18 cellular contexts compared by ENCODE assay signal in genomic region chr2:133138693-133139092, GRCh38.
DNase-seq lines count a peak whose midpoint lies in the region; ATAC-seq and TF ChIP-seq lines count a peak whose summit lies in the region.
"Had no signal": no experiment of that assay in that cellular context is flagged by ENCODE, and none has a peak within 500 bp of the region (broad histone marks: within the 10 kb centered on the region; RNA-seq: fewer than 3 reads in every experiment).

No MANE protein-coding gene starts in this region.

- H3K36me3 Mint-ChIP-seq in endodermal cell (ENCODE audit: low read depth), result no peaks in the 10 kb centered on the region
- H3K36me3 Mint-ChIP-seq in effector memory CD8-positive, alpha-beta T cell (ENCODE audit: insufficient read depth), result no peaks in the 10 kb centered on the region

- H3K36me3 ChIP-seq in endodermal cell (ENCODE audit: control insufficient read depth, insufficient read depth, low read length), result no peaks in the 10 kb centered on the region
- H3K36me3 ChIP-seq: MG63, Peyer's patch had no signal

- DNase-seq in HPDE6-E6E7 (ENCODE audit: extremely low spot score) (peak; percentile 70), endodermal cell (peak; percentile 56), iPS-NIHi7 (ENCODE audit: extremely low spot score) (peak; percentile 17), H4 (ENCODE audit: low spot score) (no peak)
- DNase-seq in effector memory CD8-positive, alpha-beta T cell, result no peak
- DNase-seq: ACHN, DMS53, MG63, NCI-H1092 treated with DMSO at 0.1 percent for 48 hours, NCI-H187, NCI-H226, NCI-H524 treated with DMSO at 0.1 percent for 48 hours, Peyer's patch had no signal

- H3K4me3 ChIP-seq in endodermal cell (ENCODE audit: low read length), result no peak overlapping the region
- H3K4me3 ChIP-seq: MG63, Peyer's patch had no signal

- H3K4me1 ChIP-seq in endodermal cell (ENCODE audit: control insufficient read depth, insufficient read depth, low read length), result peaks cover 4% of the 10 kb centered on the region
- H3K4me1 ChIP-seq: Caco-2, Peyer's patch had no signal

- peak overlapping the region; percentile 22 for H3K27ac Mint-ChIP-seq in endodermal cell
- no peak overlapping the region for H3K27ac Mint-ChIP-seq in effector memory CD8-positive, alpha-beta T cell

- H3K9me3 Mint-ChIP-seq in endodermal cell, result no peaks in the 10 kb centered on the region
- H3K9me3 Mint-ChIP-seq in effector memory CD8-positive, alpha-beta T cell, result peaks cover 9 to 20% of the 10 kb centered on the region in 2 donors

- H3K4me3 Mint-ChIP-seq in endodermal cell, result no peak overlapping the region
- H3K4me3 Mint-ChIP-seq in effector memory CD8-positive, alpha-beta T cell, result no peak overlapping the region

- TF ChIP-seq CTCF in endodermal cell (conservative IDR thresholded peaks at IDR 0.05), result no peak

- no peak overlapping the region for H3K27ac ChIP-seq in endodermal cell (ENCODE audit: low read depth, low read length)
- H3K27ac ChIP-seq: Peyer's patch had no signal

- peaks cover 18% of the 10 kb centered on the region for H3K27me3 Mint-ChIP-seq in endodermal cell (ENCODE audit: insufficient read depth)
- no peaks in the 10 kb centered on the region for H3K27me3 Mint-ChIP-seq in effector memory CD8-positive, alpha-beta T cell

- 85 to 86% methylated on average over 4 of the region's 4 CpGs for WGBS in endodermal cell (ENCODE audit: insufficient coverage in 1 of 2, insufficient read length in 1 of 2), 2 experiments

- ATAC-seq in HG03520 (IDR thresholded peaks at IDR 0.05; ENCODE audit: unreplicated experiment), result no peak
- no peak for ATAC-seq in effector memory CD8-positive, alpha-beta T cell (replicated peaks)
- ATAC-seq in HG03039 (IDR thresholded peaks at IDR 0.05; ENCODE audit: unreplicated experiment), result no peak
- ATAC-seq: HCT116, Right ventricle myocardium inferior had no signal

- H3K27me3 ChIP-seq in endodermal cell (ENCODE audit: control insufficient read depth, insufficient read depth, low read length, poor library complexity, severe bottlenecking), result no peaks in the 10 kb centered on the region
- H3K27me3 ChIP-seq: MG63, Peyer's patch had no signal

- no peak overlapping the region for H3K9ac ChIP-seq in endodermal cell (ENCODE audit: extremely low read depth, low read length, poor library complexity, severe bottlenecking)

- peaks cover 29% of the 10 kb centered on the region for H3K4me1 Mint-ChIP-seq in endodermal cell
- H3K4me1 Mint-ChIP-seq in effector memory CD8-positive, alpha-beta T cell (ENCODE audit: low read depth in 2 of 2), result no peaks in the 10 kb centered on the region

- no peaks in the 10 kb centered on the region for H3K9me3 ChIP-seq in endodermal cell (ENCODE audit: control insufficient read depth, low read length)
- H3K9me3 ChIP-seq: Caco-2, MG63, Peyer's patch had no signal

Comparison
In these comparisons a context has a peak if more than half of its experiments do, and no peak if none do; other contexts are left out.
1. DNase-seq: peak in HPDE6-E6E7 (single experiment), endodermal cell (single experiment) and iPS-NIHi7 (single experiment); none in effector memory CD8-positive, alpha-beta T cell (0 of 3) and H4 (single experiment).